Comparison of ENCODE assay signal across 27 cellular contexts in genomic region chr2:46193855-46194254, GRCh38.
"Had no signal": no experiment of that assay in that cellular context is flagged by ENCODE, and none has a peak within 500 bp of the region (broad histone marks: within the 10 kb centered on the region; RNA-seq: fewer than 3 reads in every experiment).

No MANE protein-coding gene starts in this region.

- H3K9me3 Mint-ChIP-seq: immature natural killer cell; memory B cell; naive thymus-derived CD4-positive, alpha-beta T cell; natural killer cell treated with Interleukin-12 subunit alpha and Interleukin-12 subunit beta and Interleukin-15 and Interleukin-18, amount 100 ng/mL, for 72 hours; stimulated activated effector memory CD8-positive, alpha-beta T cell treated with anti-CD3 and anti-CD28 coated beads, Interleukin-12 subunit alpha, Interleukin-12 subunit beta, amount 100 ng/mL, for 72 hours; stimulated activated naive CD8-positive, alpha-beta T cell treated with anti-CD3 and anti-CD28 coated beads, Interleukin-15, Interleukin-2, amounts not matched to agents 100 ng/mL and 50 ng/mL, for 24 hours had no signal

- H3K27ac ChIP-seq: heart left ventricle, left lung, parathyroid adenoma, psoas muscle, spleen, suprapubic skin, thoracic aorta, tibial artery, uterus had no signal

- H3K79me2 ChIP-seq: parathyroid adenoma had no signal

- H3K4me1 ChIP-seq: psoas muscle, tibial artery, uterus had no signal

- H3K4me3 ChIP-seq: heart left ventricle, left lung, mucosa of descending colon, psoas muscle, spleen, suprapubic skin, thoracic aorta, tibial artery, uterus had no signal

- H3K36me3 Mint-ChIP-seq: immature natural killer cell; memory B cell; natural killer cell treated with Interleukin-12 subunit alpha and Interleukin-12 subunit beta and Interleukin-15 and Interleukin-18, amount 100 ng/mL, for 72 hours; stimulated activated effector memory CD8-positive, alpha-beta T cell treated with anti-CD3 and anti-CD28 coated beads, Interleukin-12 subunit alpha, Interleukin-12 subunit beta, amount 100 ng/mL, for 72 hours had no signal

- H3K9me3 ChIP-seq: heart left ventricle, left lung, mucosa of descending colon, psoas muscle, spleen, suprapubic skin, thoracic aorta, tibial artery, uterus had no signal

- H3K9ac ChIP-seq: parathyroid adenoma had no signal

- H3K4me3 Mint-ChIP-seq: immature natural killer cell; memory B cell; naive thymus-derived CD4-positive, alpha-beta T cell; natural killer cell treated with Interleukin-12 subunit alpha and Interleukin-12 subunit beta and Interleukin-15 and Interleukin-18, amount 100 ng/mL, for 72 hours; stimulated activated effector memory CD8-positive, alpha-beta T cell treated with anti-CD3 and anti-CD28 coated beads, Interleukin-12 subunit alpha, Interleukin-12 subunit beta, amount 100 ng/mL, for 72 hours; stimulated activated naive CD8-positive, alpha-beta T cell treated with anti-CD3 and anti-CD28 coated beads, Interleukin-15, Interleukin-2, amounts not matched to agents 100 ng/mL and 50 ng/mL, for 24 hours; type B pancreatic cell had no signal

- H3K36me3 ChIP-seq: heart left ventricle, left lung, spleen, suprapubic skin, thoracic aorta, tibial artery, uterus had no signal

- H3K27me3 ChIP-seq: heart left ventricle, left lung, spleen, suprapubic skin, tibial artery, uterus had no signal

- H3K27ac Mint-ChIP-seq: memory B cell; stimulated activated effector memory CD8-positive, alpha-beta T cell treated with anti-CD3 and anti-CD28 coated beads, Interleukin-12 subunit alpha, Interleukin-12 subunit beta, amount 100 ng/mL, for 72 hours; stimulated activated naive CD8-positive, alpha-beta T cell treated with anti-CD3 and anti-CD28 coated beads, Interleukin-15, Interleukin-2, amounts not matched to agents 100 ng/mL and 50 ng/mL, for 24 hours had no signal

- H3K4me1 Mint-ChIP-seq: memory B cell had no signal

- DNase-seq: heart left ventricle; hypothalamus; immature natural killer cell; kidney; left colon; left lung; midbrain; mucosa of descending colon; naive thymus-derived CD4-positive, alpha-beta T cell; nucleus accumbens; psoas muscle; right cardiac atrium; small intestine; spleen; stimulated activated CD4-positive, alpha-beta T cell treated with anti-CD3 and anti-CD28 coated beads, Interleukin-4, amount 100 ng/mL, for 24 hours; stimulated activated naive CD4-positive, alpha-beta T cell; tibial artery; uterus had no signal

- H3K27me3 Mint-ChIP-seq: memory B cell; natural killer cell treated with Interleukin-12 subunit alpha and Interleukin-12 subunit beta and Interleukin-15 and Interleukin-18, amount 100 ng/mL, for 72 hours; stimulated activated naive CD8-positive, alpha-beta T cell treated with anti-CD3 and anti-CD28 coated beads, Interleukin-15, Interleukin-2, amounts not matched to agents 100 ng/mL and 50 ng/mL, for 24 hours had no signal

- ATAC-seq: heart left ventricle; left colon; left lung; mucosa of descending colon; naive thymus-derived CD4-positive, alpha-beta T cell; natural killer cell treated with Interleukin-12 subunit alpha and Interleukin-12 subunit beta and Interleukin-15 and Interleukin-18, amount 100 ng/mL, for 72 hours; psoas muscle; right cardiac atrium; sciatic nerve; stimulated activated effector memory CD8-positive, alpha-beta T cell treated with anti-CD3 and anti-CD28 coated beads, Interleukin-12 subunit alpha, Interleukin-12 subunit beta, amount 100 ng/mL, for 72 hours had no signal

- H2AFZ ChIP-seq: parathyroid adenoma had no signal
